In genomic region chr6:111721677-111722219, GRCh38 we compare ENCODE assay signal across 8 cellular contexts.
DNase-seq lines count a peak whose midpoint lies in the region; ATAC-seq, FAIRE-seq and TF ChIP-seq lines count a peak whose summit lies in the region.

No MANE protein-coding gene starts in this region.

- H3K9ac ChIP-seq in NT2/D1 (ENCODE audit: insufficient read length, low read depth) (no peak overlapping the region), adipocyte (ENCODE audit: low read length) (peak overlapping the region; percentile 65), kidney (ENCODE audit: low read length in 2 of 2) (no peak overlapping the region)

- H3K4me3 ChIP-seq in NT2/D1 (ENCODE audit: insufficient read length, low read depth): no peak overlapping the region
- peak overlapping the region; percentile 55 for H3K4me3 ChIP-seq in adipocyte (ENCODE audit: low read length)
- no peak overlapping the region for H3K4me3 ChIP-seq in kidney (ENCODE audit: low read length in 2 of 2)

- no peak for ATAC-seq in HG02610 (IDR thresholded peaks at IDR 0.05; ENCODE audit: unreplicated experiment)

- FAIRE-seq in kidney (lab: Jason Lieb, UNC): no peak

- H3K9me3 ChIP-seq in NT2/D1 (ENCODE audit: insufficient read depth, low read length) (no peaks in the 10 kb centered on the region), adipocyte (ENCODE audit: control insufficient read depth, low read length) (no peaks in the 10 kb centered on the region), kidney (ENCODE audit: control insufficient read depth in 1 of 2, low read length in 2 of 2) (no peaks in the 10 kb centered on the region)

- no peaks in the 10 kb centered on the region for H3K4me1 ChIP-seq in NT2/D1 (ENCODE audit: insufficient read depth, insufficient read length)
- H3K4me1 ChIP-seq in adipocyte (ENCODE audit: control insufficient read depth, insufficient read depth, low read length): peaks cover 69% of the 10 kb centered on the region
- H3K4me1 ChIP-seq in kidney (ENCODE audit: control insufficient read depth in 1 of 2, insufficient read depth in 1 of 2, low read depth in 1 of 2, low read length in 2 of 2): peaks cover 0 to 6% of the 10 kb centered on the region in 2 donors

- TF ChIP-seq CTCF in GM12874 (IDR thresholded peaks at IDR 0.05; ENCODE audit: insufficient read depth, low read depth, low read length) (peak; percentile 73), kidney (IDR thresholded peaks at IDR 0.05; ENCODE audit: borderline replicate concordance, extremely low read depth, insufficient read depth) (peak; percentile 33)

- no peak overlapping the region for H3K27ac ChIP-seq in kidney (ENCODE audit: low read depth in 2 of 2, low read length in 2 of 2)

- intact Hi-C loops in kidney (cut with DNase I): no loop called here

- DNase-seq in NT2/D1 (ENCODE audit: low read depth, low spot score): peak; percentile 20
- DNase-seq in adipocyte (ENCODE audit: low read depth): peak; percentile 68
- no peak for DNase-seq in kidney
- DNase-seq in stromal cell of bone marrow (ENCODE audit: low read depth): peak; percentile 51
- no peak for DNase-seq in UCSD-AML1 (lab: John Stamatoyannopoulos, UW; ENCODE audit: unreplicated experiment)
- DNase-seq in GF-D8 (lab: John Stamatoyannopoulos, UW): no peak

- H3K36me3 ChIP-seq in NT2/D1 (ENCODE audit: insufficient read depth, insufficient read length, low read length): peaks cover 22% of the 10 kb centered on the region
- peaks cover 27% of the 10 kb centered on the region for H3K36me3 ChIP-seq in adipocyte (ENCODE audit: control insufficient read depth, insufficient read depth, low read length, severe bottlenecking)
- no peaks in the 10 kb centered on the region for H3K36me3 ChIP-seq in kidney (ENCODE audit: control insufficient read depth in 1 of 2, insufficient read depth in 2 of 2, low read length in 2 of 2)

- H3K27me3 ChIP-seq in NT2/D1 (ENCODE audit: insufficient read depth, insufficient read length) (no peaks in the 10 kb centered on the region), adipocyte (replicated peaks; ENCODE audit: control insufficient read depth, insufficient read depth, low read length) (no peaks in the 10 kb centered on the region)

Comparison
In these comparisons a context has a peak if more than half of its experiments do, and no peak if none do; other contexts are left out.
1. DNase-seq: peak in NT2/D1 (single experiment), adipocyte (single experiment) and stromal cell of bone marrow (single experiment); none in kidney (single experiment), UCSD-AML1 (single experiment) and GF-D8 (single experiment).